ENCODE assay signal across 1 cellular context in the genomic region with DNA sequence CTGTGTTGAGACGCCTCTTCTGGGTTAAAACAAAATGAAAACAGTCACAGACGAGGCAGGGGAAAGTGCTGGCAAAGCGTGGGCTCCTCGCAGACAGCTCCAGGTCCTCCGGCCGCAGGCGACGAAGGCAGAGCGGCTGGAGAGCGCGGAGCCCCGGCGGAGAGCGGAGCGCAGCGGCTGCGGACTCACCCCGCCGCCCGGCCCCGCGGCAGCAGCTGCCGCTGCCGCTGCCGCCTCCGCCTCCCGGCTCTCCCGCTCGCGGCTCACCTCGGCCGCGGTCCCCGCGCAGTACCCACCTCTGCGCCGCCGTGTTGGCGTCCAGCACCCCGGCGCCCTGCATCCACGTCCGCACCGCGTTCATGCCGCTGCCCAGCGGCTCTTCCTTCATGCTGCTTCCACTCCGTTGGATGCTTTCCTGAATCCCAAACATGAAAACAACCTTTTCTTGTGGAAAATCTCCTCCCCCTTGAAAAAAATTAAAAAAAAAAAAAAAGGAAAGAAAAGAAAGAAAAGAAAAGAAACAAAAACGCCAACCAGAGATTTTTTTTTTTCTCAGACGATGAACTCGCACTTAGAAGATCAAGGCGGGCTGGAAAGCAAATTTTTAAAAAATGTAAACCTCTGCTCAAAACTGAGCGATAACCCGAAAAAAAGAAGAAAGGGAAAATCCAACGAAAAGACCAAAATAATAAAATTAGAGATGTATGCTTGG.
TF ChIP-seq lines count a peak whose summit lies in the region.

No MANE protein-coding gene starts in this region.

TF ChIP-seq in K562, 482 proteins besides CTCF, POLR2A, EP300 and RAD21 (continued from another document and continues in another):
- TF ChIP-seq, protein P1, sequence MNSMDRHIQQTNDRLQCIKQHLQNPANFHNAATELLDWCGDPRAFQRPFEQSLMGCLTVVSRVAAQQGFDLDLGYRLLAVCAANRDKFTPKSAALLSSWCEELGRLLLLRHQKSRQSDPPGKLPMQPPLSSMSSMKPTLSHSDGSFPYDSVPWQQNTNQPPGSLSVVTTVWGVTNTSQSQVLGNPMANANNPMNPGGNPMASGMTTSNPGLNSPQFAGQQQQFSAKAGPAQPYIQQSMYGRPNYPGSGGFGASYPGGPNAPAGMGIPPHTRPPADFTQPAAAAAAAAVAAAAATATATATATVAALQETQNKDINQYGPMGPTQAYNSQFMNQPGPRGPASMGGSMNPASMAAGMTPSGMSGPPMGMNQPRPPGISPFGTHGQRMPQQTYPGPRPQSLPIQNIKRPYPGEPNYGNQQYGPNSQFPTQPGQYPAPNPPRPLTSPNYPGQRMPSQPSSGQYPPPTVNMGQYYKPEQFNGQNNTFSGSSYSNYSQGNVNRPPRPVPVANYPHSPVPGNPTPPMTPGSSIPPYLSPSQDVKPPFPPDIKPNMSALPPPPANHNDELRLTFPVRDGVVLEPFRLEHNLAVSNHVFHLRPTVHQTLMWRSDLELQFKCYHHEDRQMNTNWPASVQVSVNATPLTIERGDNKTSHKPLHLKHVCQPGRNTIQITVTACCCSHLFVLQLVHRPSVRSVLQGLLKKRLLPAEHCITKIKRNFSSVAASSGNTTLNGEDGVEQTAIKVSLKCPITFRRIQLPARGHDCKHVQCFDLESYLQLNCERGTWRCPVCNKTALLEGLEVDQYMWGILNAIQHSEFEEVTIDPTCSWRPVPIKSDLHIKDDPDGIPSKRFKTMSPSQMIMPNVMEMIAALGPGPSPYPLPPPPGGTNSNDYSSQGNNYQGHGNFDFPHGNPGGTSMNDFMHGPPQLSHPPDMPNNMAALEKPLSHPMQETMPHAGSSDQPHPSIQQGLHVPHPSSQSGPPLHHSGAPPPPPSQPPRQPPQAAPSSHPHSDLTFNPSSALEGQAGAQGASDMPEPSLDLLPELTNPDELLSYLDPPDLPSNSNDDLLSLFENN (IDR thresholded peaks at IDR 0.05; ENCODE audit: low read depth in 2 of 2, low read length in 2 of 2), result no peak
- TF ChIP-seq STAT5B (CRISPR knock-in tag; IDR thresholded peaks at IDR 0.05), result no peak
- no peak for TF ChIP-seq HDAC6 (IDR thresholded peaks at IDR 0.05; ENCODE audit: low read depth, low read length)
- TF ChIP-seq, protein P2, sequence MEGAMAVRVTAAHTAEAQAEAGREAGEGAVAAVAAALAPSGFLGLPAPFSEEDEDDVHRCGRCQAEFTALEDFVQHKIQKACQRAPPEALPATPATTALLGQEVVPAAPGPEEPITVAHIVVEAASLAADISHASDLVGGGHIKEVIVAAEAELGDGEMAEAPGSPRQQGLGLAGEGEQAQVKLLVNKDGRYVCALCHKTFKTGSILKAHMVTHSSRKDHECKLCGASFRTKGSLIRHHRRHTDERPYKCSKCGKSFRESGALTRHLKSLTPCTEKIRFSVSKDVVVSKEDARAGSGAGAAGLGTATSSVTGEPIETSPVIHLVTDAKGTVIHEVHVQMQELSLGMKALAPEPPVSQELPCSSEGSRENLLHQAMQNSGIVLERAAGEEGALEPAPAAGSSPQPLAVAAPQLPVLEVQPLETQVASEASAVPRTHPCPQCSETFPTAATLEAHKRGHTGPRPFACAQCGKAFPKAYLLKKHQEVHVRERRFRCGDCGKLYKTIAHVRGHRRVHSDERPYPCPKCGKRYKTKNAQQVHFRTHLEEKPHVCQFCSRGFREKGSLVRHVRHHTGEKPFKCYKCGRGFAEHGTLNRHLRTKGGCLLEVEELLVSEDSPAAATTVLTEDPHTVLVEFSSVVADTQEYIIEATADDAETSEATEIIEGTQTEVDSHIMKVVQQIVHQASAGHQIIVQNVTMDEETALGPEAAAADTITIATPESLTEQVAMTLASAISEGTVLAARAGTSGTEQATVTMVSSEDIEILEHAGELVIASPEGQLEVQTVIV (CRISPR knock-in tag; IDR thresholded peaks at IDR 0.05; ENCODE audit: borderline replicate concordance), result no peak
- TF ChIP-seq FOXA1 (IDR thresholded peaks at IDR 0.05; ENCODE audit: borderline replicate concordance), result no peak
- no peak for TF ChIP-seq FOXM1 (IDR thresholded peaks at IDR 0.05; ENCODE audit: low read depth)
- no peak for TF ChIP-seq FOXM1 (CRISPR knock-in tag; IDR thresholded peaks at IDR 0.05; ENCODE audit: low read depth)
- no peak for TF ChIP-seq DACH1 (IDR thresholded peaks at IDR 0.05; ENCODE audit: partially characterized antibody)
- TF ChIP-seq ZNF583 (CRISPR knock-in tag; IDR thresholded peaks at IDR 0.05), result no peak
- no peak for TF ChIP-seq ATF7 (IDR thresholded peaks at IDR 0.05)
- TF ChIP-seq GABPA (tag; conservative IDR thresholded peaks at IDR 0.05; ENCODE audit: low read depth), result no peak
- TF ChIP-seq NEUROD1 (IDR thresholded peaks at IDR 0.05; ENCODE audit: borderline replicate concordance, low read depth, low read length, partially characterized antibody), result no peak
- TF ChIP-seq, protein P3, sequence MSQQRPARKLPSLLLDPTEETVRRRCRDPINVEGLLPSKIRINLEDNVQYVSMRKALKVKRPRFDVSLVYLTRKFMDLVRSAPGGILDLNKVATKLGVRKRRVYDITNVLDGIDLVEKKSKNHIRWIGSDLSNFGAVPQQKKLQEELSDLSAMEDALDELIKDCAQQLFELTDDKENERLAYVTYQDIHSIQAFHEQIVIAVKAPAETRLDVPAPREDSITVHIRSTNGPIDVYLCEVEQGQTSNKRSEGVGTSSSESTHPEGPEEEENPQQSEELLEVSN (IDR thresholded peaks at IDR 0.05; ENCODE audit: borderline replicate concordance in 1 of 2, extremely low read depth in 1 of 2, insufficient read depth in 1 of 2, insufficient read length in 1 of 2, low read depth in 1 of 2, low read length in 1 of 2, poor library complexity in 1 of 2, severe bottlenecking in 1 of 2), result peak in 1 of 2 experiments; percentile 77
- TF ChIP-seq POLR2G (IDR thresholded peaks at IDR 0.05; ENCODE audit: low read depth, low read length), result peak; percentile 64
- no peak for TF ChIP-seq BRD9 (IDR thresholded peaks at IDR 0.05; ENCODE audit: low read depth, partially characterized antibody)
- TF ChIP-seq HNRNPLL (IDR thresholded peaks at IDR 0.05; ENCODE audit: low read depth, low read length, poor library complexity, severe bottlenecking), result peak; percentile 43
- TF ChIP-seq BMI1 (IDR thresholded peaks at IDR 0.05; ENCODE audit: low read length), result no peak
- TF ChIP-seq FOSL1 (tag; conservative IDR thresholded peaks at IDR 0.05), result no peak
- TF ChIP-seq LCOR (CRISPR knock-in tag; IDR thresholded peaks at IDR 0.05), result no peak
- TF ChIP-seq, protein P4, sequence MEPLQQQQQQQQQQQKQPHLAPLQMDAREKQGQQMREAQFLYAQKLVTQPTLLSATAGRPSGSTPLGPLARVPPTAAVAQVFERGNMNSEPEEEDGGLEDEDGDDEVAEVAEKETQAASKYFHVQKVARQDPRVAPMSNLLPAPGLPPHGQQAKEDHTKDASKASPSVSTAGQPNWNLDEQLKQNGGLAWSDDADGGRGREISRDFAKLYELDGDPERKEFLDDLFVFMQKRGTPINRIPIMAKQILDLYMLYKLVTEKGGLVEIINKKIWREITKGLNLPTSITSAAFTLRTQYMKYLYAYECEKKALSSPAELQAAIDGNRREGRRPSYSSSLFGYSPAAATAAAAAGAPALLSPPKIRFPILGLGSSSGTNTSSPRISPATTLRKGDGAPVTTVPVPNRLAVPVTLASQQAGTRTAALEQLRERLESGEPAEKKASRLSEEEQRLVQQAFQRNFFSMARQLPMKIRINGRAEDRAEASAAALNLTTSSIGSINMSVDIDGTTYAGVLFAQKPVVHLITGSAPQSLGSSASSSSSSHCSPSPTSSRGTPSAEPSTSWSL (CRISPR knock-in tag; IDR thresholded peaks at IDR 0.05; ENCODE audit: borderline replicate concordance), result no peak
- no peak for TF ChIP-seq ZNF384 (IDR thresholded peaks at IDR 0.05; ENCODE audit: low read depth, low read length)
- no peak for TF ChIP-seq SMAD4 (CRISPR knock-in tag; conservative IDR thresholded peaks at IDR 0.05)
- no peak for TF ChIP-seq KAT7 (CRISPR knock-in tag; IDR thresholded peaks at IDR 0.05; ENCODE audit: borderline replicate concordance)
- TF ChIP-seq ZNF551 (CRISPR knock-in tag; IDR thresholded peaks at IDR 0.05), result no peak
- no peak for TF ChIP-seq BCOR (IDR thresholded peaks at IDR 0.05)
- TF ChIP-seq, protein P5, sequence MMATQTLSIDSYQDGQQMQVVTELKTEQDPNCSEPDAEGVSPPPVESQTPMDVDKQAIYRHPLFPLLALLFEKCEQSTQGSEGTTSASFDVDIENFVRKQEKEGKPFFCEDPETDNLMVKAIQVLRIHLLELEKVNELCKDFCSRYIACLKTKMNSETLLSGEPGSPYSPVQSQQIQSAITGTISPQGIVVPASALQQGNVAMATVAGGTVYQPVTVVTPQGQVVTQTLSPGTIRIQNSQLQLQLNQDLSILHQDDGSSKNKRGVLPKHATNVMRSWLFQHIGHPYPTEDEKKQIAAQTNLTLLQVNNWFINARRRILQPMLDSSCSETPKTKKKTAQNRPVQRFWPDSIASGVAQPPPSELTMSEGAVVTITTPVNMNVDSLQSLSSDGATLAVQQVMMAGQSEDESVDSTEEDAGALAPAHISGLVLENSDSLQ (IDR thresholded peaks at IDR 0.05), result no peak
- TF ChIP-seq PCBP1 (IDR thresholded peaks at IDR 0.05; ENCODE audit: low read depth, low read length, poor library complexity, severe bottlenecking), result no peak
- TF ChIP-seq PHB2 (IDR thresholded peaks at IDR 0.05; ENCODE audit: low read depth), result no peak
- no peak for TF ChIP-seq ZNF644 (tag; IDR thresholded peaks at IDR 0.05; ENCODE audit: low read depth)
- TF ChIP-seq SMARCC2 (IDR thresholded peaks at IDR 0.05; ENCODE audit: low read depth), result no peak
- no peak for TF ChIP-seq ZNF79 (CRISPR knock-in tag; IDR thresholded peaks at IDR 0.05; ENCODE audit: low read depth)
- no peak for TF ChIP-seq MYC (IDR thresholded peaks at IDR 0.05; ENCODE audit: low read depth, low read length)
- no peak for TF ChIP-seq MYC (CRISPR knock-in tag; IDR thresholded peaks at IDR 0.05; ENCODE audit: borderline replicate concordance, low read depth)
- no peak for TF ChIP-seq COPS2 (conservative IDR thresholded peaks at IDR 0.05)
- TF ChIP-seq CBX8 (IDR thresholded peaks at IDR 0.05; ENCODE audit: borderline replicate concordance, extremely low read depth, low read depth, low read length, poor library complexity, severe bottlenecking), result peak; percentile 17
- TF ChIP-seq HSF4 (CRISPR knock-in tag; IDR thresholded peaks at IDR 0.05; ENCODE audit: borderline replicate concordance), result no peak
- TF ChIP-seq, protein P6, sequence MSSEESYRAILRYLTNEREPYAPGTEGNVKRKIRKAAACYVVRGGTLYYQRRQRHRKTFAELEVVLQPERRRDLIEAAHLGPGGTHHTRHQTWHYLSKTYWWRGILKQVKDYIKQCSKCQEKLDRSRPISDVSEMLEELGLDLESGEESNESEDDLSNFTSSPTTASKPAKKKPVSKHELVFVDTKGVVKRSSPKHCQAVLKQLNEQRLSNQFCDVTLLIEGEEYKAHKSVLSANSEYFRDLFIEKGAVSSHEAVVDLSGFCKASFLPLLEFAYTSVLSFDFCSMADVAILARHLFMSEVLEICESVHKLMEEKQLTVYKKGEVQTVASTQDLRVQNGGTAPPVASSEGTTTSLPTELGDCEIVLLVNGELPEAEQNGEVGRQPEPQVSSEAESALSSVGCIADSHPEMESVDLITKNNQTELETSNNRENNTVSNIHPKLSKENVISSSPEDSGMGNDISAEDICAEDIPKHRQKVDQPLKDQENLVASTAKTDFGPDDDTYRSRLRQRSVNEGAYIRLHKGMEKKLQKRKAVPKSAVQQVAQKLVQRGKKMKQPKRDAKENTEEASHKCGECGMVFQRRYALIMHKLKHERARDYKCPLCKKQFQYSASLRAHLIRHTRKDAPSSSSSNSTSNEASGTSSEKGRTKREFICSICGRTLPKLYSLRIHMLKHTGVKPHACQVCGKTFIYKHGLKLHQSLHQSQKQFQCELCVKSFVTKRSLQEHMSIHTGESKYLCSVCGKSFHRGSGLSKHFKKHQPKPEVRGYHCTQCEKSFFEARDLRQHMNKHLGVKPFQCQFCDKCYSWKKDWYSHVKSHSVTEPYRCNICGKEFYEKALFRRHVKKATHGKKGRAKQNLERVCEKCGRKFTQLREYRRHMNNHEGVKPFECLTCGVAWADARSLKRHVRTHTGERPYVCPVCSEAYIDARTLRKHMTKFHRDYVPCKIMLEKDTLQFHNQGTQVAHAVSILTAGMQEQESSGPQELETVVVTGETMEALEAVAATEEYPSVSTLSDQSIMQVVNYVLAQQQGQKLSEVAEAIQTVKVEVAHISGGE (CRISPR knock-in tag; IDR thresholded peaks at IDR 0.05), result no peak
- no peak for TF ChIP-seq FOXA3 (CRISPR knock-in tag; conservative IDR thresholded peaks at IDR 0.05 in 1 of 2, IDR thresholded peaks at IDR 0.05 in 1 of 2)
- no peak for TF ChIP-seq ZKSCAN3 (CRISPR knock-in tag; IDR thresholded peaks at IDR 0.05)
- TF ChIP-seq, protein P7, sequence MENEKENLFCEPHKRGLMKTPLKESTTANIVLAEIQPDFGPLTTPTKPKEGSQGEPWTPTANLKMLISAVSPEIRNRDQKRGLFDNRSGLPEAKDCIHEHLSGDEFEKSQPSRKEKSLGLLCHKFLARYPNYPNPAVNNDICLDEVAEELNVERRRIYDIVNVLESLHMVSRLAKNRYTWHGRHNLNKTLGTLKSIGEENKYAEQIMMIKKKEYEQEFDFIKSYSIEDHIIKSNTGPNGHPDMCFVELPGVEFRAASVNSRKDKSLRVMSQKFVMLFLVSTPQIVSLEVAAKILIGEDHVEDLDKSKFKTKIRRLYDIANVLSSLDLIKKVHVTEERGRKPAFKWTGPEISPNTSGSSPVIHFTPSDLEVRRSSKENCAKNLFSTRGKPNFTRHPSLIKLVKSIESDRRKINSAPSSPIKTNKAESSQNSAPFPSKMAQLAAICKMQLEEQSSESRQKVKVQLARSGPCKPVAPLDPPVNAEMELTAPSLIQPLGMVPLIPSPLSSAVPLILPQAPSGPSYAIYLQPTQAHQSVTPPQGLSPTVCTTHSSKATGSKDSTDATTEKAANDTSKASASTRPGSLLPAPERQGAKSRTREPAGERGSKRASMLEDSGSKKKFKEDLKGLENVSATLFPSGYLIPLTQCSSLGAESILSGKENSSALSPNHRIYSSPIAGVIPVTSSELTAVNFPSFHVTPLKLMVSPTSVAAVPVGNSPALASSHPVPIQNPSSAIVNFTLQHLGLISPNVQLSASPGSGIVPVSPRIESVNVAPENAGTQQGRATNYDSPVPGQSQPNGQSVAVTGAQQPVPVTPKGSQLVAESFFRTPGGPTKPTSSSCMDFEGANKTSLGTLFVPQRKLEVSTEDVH (IDR thresholded peaks at IDR 0.05; ENCODE audit: low read depth, partially characterized antibody), result no peak
- TF ChIP-seq, protein P8, sequence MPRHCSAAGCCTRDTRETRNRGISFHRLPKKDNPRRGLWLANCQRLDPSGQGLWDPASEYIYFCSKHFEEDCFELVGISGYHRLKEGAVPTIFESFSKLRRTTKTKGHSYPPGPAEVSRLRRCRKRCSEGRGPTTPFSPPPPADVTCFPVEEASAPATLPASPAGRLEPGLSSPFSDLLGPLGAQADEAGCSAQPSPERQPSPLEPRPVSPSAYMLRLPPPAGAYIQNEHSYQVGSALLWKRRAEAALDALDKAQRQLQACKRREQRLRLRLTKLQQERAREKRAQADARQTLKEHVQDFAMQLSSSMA (CRISPR knock-in tag; IDR thresholded peaks at IDR 0.05), result no peak
- TF ChIP-seq, protein P9, sequence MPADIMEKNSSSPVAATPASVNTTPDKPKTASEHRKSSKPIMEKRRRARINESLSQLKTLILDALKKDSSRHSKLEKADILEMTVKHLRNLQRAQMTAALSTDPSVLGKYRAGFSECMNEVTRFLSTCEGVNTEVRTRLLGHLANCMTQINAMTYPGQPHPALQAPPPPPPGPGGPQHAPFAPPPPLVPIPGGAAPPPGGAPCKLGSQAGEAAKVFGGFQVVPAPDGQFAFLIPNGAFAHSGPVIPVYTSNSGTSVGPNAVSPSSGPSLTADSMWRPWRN (IDR thresholded peaks at IDR 0.05; ENCODE audit: low read depth), result no peak
- no peak for TF ChIP-seq SNRNP70 (optimal IDR thresholded peaks at IDR 0.05; ENCODE audit: low read depth, low read length)
- TF ChIP-seq HOXB6 (CRISPR knock-in tag; IDR thresholded peaks at IDR 0.05; ENCODE audit: borderline replicate concordance), result no peak
- TF ChIP-seq ZNF217 (CRISPR knock-in tag; IDR thresholded peaks at IDR 0.05), result no peak
